Comparison of ENCODE assay signal across 10 cellular contexts in the genomic region with DNA sequence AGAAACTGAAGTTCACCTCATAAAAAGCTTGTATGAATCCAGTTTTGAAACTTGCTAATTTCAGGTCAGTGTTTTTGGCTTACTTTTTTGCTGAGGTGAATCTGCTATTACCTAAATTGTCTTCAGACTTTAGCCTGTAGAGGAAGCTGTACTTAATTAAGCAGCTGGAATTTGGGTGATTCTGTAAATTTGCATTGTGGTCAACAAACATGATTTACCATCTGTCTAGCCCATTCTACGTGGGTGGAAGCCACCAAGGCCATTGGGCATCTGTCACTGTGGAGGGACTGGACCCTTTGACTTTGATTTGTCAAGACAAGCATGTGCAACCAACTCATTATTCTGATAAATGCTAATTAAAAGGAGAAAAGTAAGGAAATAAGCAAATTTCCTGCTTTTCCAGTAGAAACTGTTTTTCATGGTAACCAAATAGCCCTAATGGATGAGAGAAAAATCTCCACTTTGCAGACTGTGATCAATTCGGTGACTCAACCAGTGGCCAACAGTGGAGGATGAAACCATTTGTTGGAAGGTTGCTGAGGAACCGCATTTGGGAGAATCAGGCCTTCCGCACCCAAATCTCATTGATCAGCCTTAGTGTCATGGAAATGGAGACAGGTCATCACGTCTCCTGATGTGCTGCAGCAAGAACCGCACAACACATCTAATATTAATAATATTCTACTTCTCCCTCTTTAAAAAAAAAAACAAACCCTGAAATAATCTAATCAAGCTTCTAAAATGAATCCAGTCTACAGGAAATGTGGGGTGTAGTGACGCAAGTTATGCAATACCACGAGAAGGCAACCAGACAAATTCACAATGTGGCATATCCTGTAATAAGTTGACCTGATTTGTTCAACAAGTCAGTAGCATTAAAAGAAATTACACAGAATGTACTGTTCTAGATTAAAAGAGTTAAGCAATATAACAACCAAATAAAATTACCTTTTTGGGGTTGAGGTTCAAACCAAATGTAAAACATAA. TPM values are rescaled to one million over a fixed set of nuclear protein-coding genes. Genes with fewer than 3 reads are reported as not detected.
DNase-seq lines count a peak whose midpoint lies in the region; ATAC-seq and TF ChIP-seq lines count a peak whose summit lies in the region.
"Had no signal": no experiment of that assay in that cellular context is flagged by ENCODE, and none has a peak within 500 bp of the region (broad histone marks: within the 10 kb centered on the region; RNA-seq: fewer than 3 reads in every experiment).

No MANE protein-coding gene starts in this region.

- intact Hi-C loops in tibial artery (cut with DNase I; ENCODE audit: low total_unique reads), result no loop called here
- intact Hi-C loops in left ventricle myocardium superior (cut with micrococcal nuclease), result no loop called here

- H3K4me3 ChIP-seq in fibroblast of mammary gland (ENCODE audit: control insufficient read depth, low read depth, low read length), result no peak overlapping the region
- H3K4me3 ChIP-seq in tibial artery, result no peak overlapping the region
- H3K4me3 ChIP-seq: neural progenitor cell, upper lobe of right lung had no signal

- H3K27me3 Mint-ChIP-seq in activated T-cell treated with anti-CD3 and anti-CD28 coated beads, Interleukin-2, amount 50 U/mL, for 24 hours, result no peaks in the 10 kb centered on the region
- no peaks in the 10 kb centered on the region for H3K27me3 Mint-ChIP-seq in T-helper 17 cell
- H3K27me3 Mint-ChIP-seq in stimulated activated naive B cell treated with anti-CD40 and anti-IgM and Interleukin-4, amounts not matched to agents 10 μg/mL and 1 μg/mL and 100 μg/mL, for 72 hours, result no peaks in the 10 kb centered on the region

- H3K4me3 Mint-ChIP-seq in activated T-cell treated with anti-CD3 and anti-CD28 coated beads, Interleukin-2, amount 50 U/mL, for 24 hours, result no peak overlapping the region
- peak overlapping the region; percentile 64 for H3K4me3 Mint-ChIP-seq in T-helper 17 cell
- no peak overlapping the region for H3K4me3 Mint-ChIP-seq in stimulated activated naive B cell treated with anti-CD40 and anti-IgM and Interleukin-4, amounts not matched to agents 10 μg/mL and 1 μg/mL and 100 μg/mL, for 72 hours
- H3K4me3 Mint-ChIP-seq: neural progenitor cell had no signal

- peaks cover 0 to under 1% (median 0%) of the 10 kb centered on the region in 3 donors for H3K36me3 ChIP-seq in tibial artery
- H3K36me3 ChIP-seq: neural progenitor cell, upper lobe of right lung had no signal

- H3K27ac ChIP-seq in tibial artery, result peak overlapping the region in 1 of 2 donors; percentile 47
- H3K27ac ChIP-seq: neural progenitor cell, upper lobe of right lung had no signal

- no peak for TF ChIP-seq CTCF in fibroblast of mammary gland (conservative IDR thresholded peaks at IDR 0.05; ENCODE audit: control insufficient read depth, insufficient read depth, low read depth, low read length)
- no peak for TF ChIP-seq CTCF in tibial artery (IDR thresholded peaks at IDR 0.05)

- H3K4me1 ChIP-seq in tibial artery, result peaks cover 0 to 60% (median 39%) of the 10 kb centered on the region in 4 donors

- ATAC-seq in T-helper 17 cell (peak; percentile 93), left ventricle myocardium superior (no peak)
- peak in 1 of 2 donors; percentile 23 for ATAC-seq in stimulated activated naive B cell treated with anti-CD40 and anti-IgM and Interleukin-4, amounts not matched to agents 10 μg/mL and 1 μg/mL and 100 μg/mL, for 72 hours (replicated peaks)
- ATAC-seq: upper lobe of right lung had no signal

- peak overlapping the region; percentile 73 for H3K27ac Mint-ChIP-seq in activated T-cell treated with anti-CD3 and anti-CD28 coated beads, Interleukin-2, amount 50 U/mL, for 24 hours
- H3K27ac Mint-ChIP-seq in T-helper 17 cell, result peak overlapping the region; percentile 100
- peak overlapping the region; percentile 43 for H3K27ac Mint-ChIP-seq in stimulated activated naive B cell treated with anti-CD40 and anti-IgM and Interleukin-4, amounts not matched to agents 10 μg/mL and 1 μg/mL and 100 μg/mL, for 72 hours
- H3K27ac Mint-ChIP-seq: neural progenitor cell had no signal

- H3K27me3 ChIP-seq in tibial artery, result no peaks in the 10 kb centered on the region
- H3K27me3 ChIP-seq: neural progenitor cell, upper lobe of right lung had no signal

- H3K9me3 ChIP-seq in T-helper 17 cell (ENCODE audit: control insufficient read depth, low read length, poor library complexity, severe bottlenecking), result no peaks in the 10 kb centered on the region
- no peaks in the 10 kb centered on the region for H3K9me3 ChIP-seq in tibial artery
- H3K9me3 ChIP-seq: upper lobe of right lung had no signal

- no peaks in the 10 kb centered on the region for H3K9me3 Mint-ChIP-seq in activated T-cell treated with anti-CD3 and anti-CD28 coated beads, Interleukin-2, amount 50 U/mL, for 24 hours
- no peaks in the 10 kb centered on the region for H3K9me3 Mint-ChIP-seq in stimulated activated naive B cell treated with anti-CD40 and anti-IgM and Interleukin-4, amounts not matched to agents 10 μg/mL and 1 μg/mL and 100 μg/mL, for 72 hours
- H3K9me3 Mint-ChIP-seq: neural progenitor cell had no signal

- H3K4me1 Mint-ChIP-seq in activated T-cell treated with anti-CD3 and anti-CD28 coated beads, Interleukin-2, amount 50 U/mL, for 24 hours (ENCODE audit: low read depth), result peaks cover 60% of the 10 kb centered on the region
- H3K4me1 Mint-ChIP-seq in T-helper 17 cell, result peaks cover 42% of the 10 kb centered on the region
- peaks cover 33 to 50% of the 10 kb centered on the region in 2 donors for H3K4me1 Mint-ChIP-seq in stimulated activated naive B cell treated with anti-CD40 and anti-IgM and Interleukin-4, amounts not matched to agents 10 μg/mL and 1 μg/mL and 100 μg/mL, for 72 hours

- no peak for DNase-seq in activated T-cell treated with anti-CD3 and anti-CD28 coated beads, Interleukin-2, amount 50 U/mL, for 24 hours
- no peak for DNase-seq in activated T-cell treated with anti-CD3 and anti-CD28 coated beads, Interleukin-2, amount 50 U/mL, for 48 hours
- DNase-seq in T-helper 17 cell, result peak in 1 of 3 donors; percentile 37
- DNase-seq in fibroblast of mammary gland (ENCODE audit: low read depth), result peak; percentile 23
- no peak for DNase-seq in stimulated activated naive B cell treated with anti-CD40 and anti-IgM and Interleukin-4, amounts not matched to agents 10 μg/mL and 1 μg/mL and 100 μg/mL, for 72 hours
- DNase-seq in tibial artery, result no peak
- no peak for DNase-seq in A172 (ENCODE audit: low spot score)
- DNase-seq in left ventricle myocardium superior, result no peak
- DNase-seq: upper lobe of right lung had no signal

- H3K36me3 Mint-ChIP-seq in activated T-cell treated with anti-CD3 and anti-CD28 coated beads, Interleukin-2, amount 50 U/mL, for 24 hours (ENCODE audit: low read depth), result peaks cover 22% of the 10 kb centered on the region
- peaks cover 3% of the 10 kb centered on the region for H3K36me3 Mint-ChIP-seq in T-helper 17 cell (ENCODE audit: low read depth)
- peaks cover 9 to 20% of the 10 kb centered on the region in 2 donors for H3K36me3 Mint-ChIP-seq in stimulated activated naive B cell treated with anti-CD40 and anti-IgM and Interleukin-4, amounts not matched to agents 10 μg/mL and 1 μg/mL and 100 μg/mL, for 72 hours

RNA-seq across cellular contexts. Expression of gene GARRE1, which starts 54.3 kb away (rescaled TPM):
- total RNA-seq in T-helper 17 cell (10 to 100 TPM; 34.4 to 43.6 TPM), left ventricle myocardium superior (19.8 TPM)
- 9.2 and 10.7 TPM in 2 replicates for total RNA-seq in A172 (2014; rRNA removed; shearing (Covaris generic))

RNA-seq across cellular contexts. Expression of gene GPI, which starts 56.3 kb away (rescaled TPM):
- 100 to 1,000 TPM; 109 to 122 TPM for total RNA-seq in T-helper 17 cell
- total RNA-seq in A172 (2014; rRNA removed; shearing (Covaris generic)), result 179 and 185 TPM in 2 replicates
- 553 TPM for total RNA-seq in left ventricle myocardium superior

Comparison
In these comparisons a context has a peak if more than half of its experiments do, and no peak if none do; other contexts are left out.
1. H3K27ac Mint-ChIP-seq: peak in every context shown above with its lines; median percentile 100 in T-helper 17 cell; 73 in activated T-cell treated with anti-CD3 and anti-CD28 coated beads, Interleukin-2, amount 50 U/mL, for 24 hours; 43 in stimulated activated naive B cell treated with anti-CD40 and anti-IgM and Interleukin-4, amounts not matched to agents 10 μg/mL and 1 μg/mL and 100 μg/mL, for 72 hours.